In genomic region chr16:59121411-59121810, GRCh38 we compare ENCODE assay signal across 36 cellular contexts.
"Had no signal": no experiment of that assay in that cellular context is flagged by ENCODE, and none has a peak within 500 bp of the region (broad histone marks: within the 10 kb centered on the region; RNA-seq: fewer than 3 reads in every experiment).

No MANE protein-coding gene starts in this region.

- H3K4me3 ChIP-seq: ascending aorta, cardiac muscle cell had no signal

- DNase-seq: activated B cell treated with CpG ODN at 0.5 μM for 24 hours; activated CD4-positive, alpha-beta memory T cell treated with anti-CD3 and anti-CD28 coated beads for 36 hours; activated CD4-positive, alpha-beta T cell treated with anti-CD3 and anti-CD28 coated beads for 4 hours; activated CD4-positive, alpha-beta T cell treated with anti-CD3 and anti-CD28 coated beads, Interleukin-2, amount 10 ng/mL, durations not matched to agents 24 days and 14 days; activated CD4-positive, alpha-beta T cell treated with anti-CD3 and anti-CD28 coated beads, Interleukin-2, amount 50 U/mL, for 1 hour; activated CD4-positive, alpha-beta T cell treated with anti-CD3 and anti-CD28 coated beads, Interleukin-2, amount 50 U/mL, for 4 hours; activated CD4-positive, CD25-positive, alpha-beta regulatory T cell treated with anti-CD3 and anti-CD28 coated beads, Interleukin-2, amount 50 U/mL, for 72 hours; activated CD8-positive, alpha-beta memory T cell treated with anti-CD3 and anti-CD28 coated beads, Interleukin-2, amount 50 U/mL, for 4 hours; activated CD8-positive, alpha-beta T cell treated with anti-CD3 and anti-CD28 coated beads for 36 hours; activated effector memory CD4-positive, alpha-beta T cell treated with anti-CD3 and anti-CD28 coated beads, Interleukin-2, amount 50 U/mL, for 16 hours; activated gamma-delta T cell treated with Interleukin-2 at 50 U/mL for 16 hours; activated naive CD4-positive, alpha-beta T cell; activated naive CD4-positive, alpha-beta T cell treated with anti-CD3 and anti-CD28 coated beads for 36 hours; activated naive CD4-positive, alpha-beta T cell treated with anti-CD3 and anti-CD28 coated beads, Interleukin-2, amount 50 U/mL, for 16 hours; activated naive CD8-positive, alpha-beta T cell treated with anti-CD3 and anti-CD28 coated beads for 36 hours; activated T-cell treated with anti-CD3 and anti-CD28 coated beads for 4 hours; activated T-cell treated with anti-CD3 and anti-CD28 coated beads, Interleukin-2, amount 50 U/mL, for 1 hour; activated T-cell treated with anti-CD3 and anti-CD28 coated beads, Interleukin-2, amount 50 U/mL, for 4 hours; activated T-cell treated with anti-CD3 and anti-CD28 coated beads, Interleukin-2, amount 50 U/mL, for 72 hours; amygdala; anterior cingulate cortex; caudate nucleus; cerebellar nuclear complex; T-helper 1 cell; T-helper 2 cell; T-helper 9 cell had no signal

- H3K9me3 ChIP-seq: ascending aorta had no signal

- H3K9me3 Mint-ChIP-seq: activated B cell treated with CpG ODN at 0.5 μM for 24 hours; activated CD4-positive, alpha-beta memory T cell treated with anti-CD3 and anti-CD28 coated beads for 36 hours; activated CD4-positive, alpha-beta T cell treated with anti-CD3 and anti-CD28 coated beads, Interleukin-2, amount 10 ng/mL, durations not matched to agents 24 days and 14 days; activated CD8-positive, alpha-beta T cell treated with anti-CD3 and anti-CD28 coated beads for 36 hours; activated naive CD4-positive, alpha-beta T cell treated with anti-CD3 and anti-CD28 coated beads for 36 hours; activated naive CD4-positive, alpha-beta T cell treated with anti-CD3 and anti-CD28 coated beads, Interleukin-2, amount 50 U/mL, for 72 hours; activated naive CD8-positive, alpha-beta T cell treated with anti-CD3 and anti-CD28 coated beads for 36 hours; activated T-cell treated with anti-CD3 and anti-CD28 coated beads, Interleukin-2, amount 50 U/mL, for 4 hours; activated T-cell treated with anti-CD3 and anti-CD28 coated beads, Interleukin-2, amount 50 U/mL, for 72 hours; activated T-helper 1 cell treated with anti-CD3 and anti-CD28 coated beads, Interleukin-12 subunit alpha, Interleukin-12 subunit beta, Interleukin-2, Interleukin-4 antibody, amounts not matched to agents 30 ng/mL and 10 ng/mL and 1 ng/mL, durations not matched to agents 14 hours and 24 hours and 36 hours; activated T-helper 17 cell treated with anti-CD3 and anti-CD28 coated beads, Interleukin-2, amount 50 U/mL, for 72 hours; T-helper 1 cell treated with Interleukin-12 subunit alpha and Interleukin-12 subunit beta and Interleukin-4 antibody, amounts not matched to agents 30 μg/mL and 1 μg/mL, for 36 hours had no signal

- H3K27me3 Mint-ChIP-seq: activated B cell treated with CpG ODN at 0.5 μM for 24 hours; activated CD4-positive, alpha-beta memory T cell treated with anti-CD3 and anti-CD28 coated beads for 36 hours; activated CD4-positive, alpha-beta T cell treated with anti-CD3 and anti-CD28 coated beads, Interleukin-2, amount 10 ng/mL, durations not matched to agents 24 days and 14 days; activated CD8-positive, alpha-beta T cell treated with anti-CD3 and anti-CD28 coated beads for 36 hours; activated naive CD8-positive, alpha-beta T cell treated with anti-CD3 and anti-CD28 coated beads for 36 hours; activated T-helper 17 cell treated with anti-CD3 and anti-CD28 coated beads, Interleukin-2, amount 50 U/mL, for 72 hours; brain; central memory CD8-positive, alpha-beta T cell had no signal

- H3K27me3 ChIP-seq: ascending aorta, cardiac muscle cell had no signal

- H3K36me3 Mint-ChIP-seq: activated CD4-positive, alpha-beta memory T cell treated with anti-CD3 and anti-CD28 coated beads for 36 hours; activated naive CD4-positive, alpha-beta T cell treated with anti-CD3 and anti-CD28 coated beads, Interleukin-2, amount 50 U/mL, for 72 hours; activated naive CD8-positive, alpha-beta T cell treated with anti-CD3 and anti-CD28 coated beads for 36 hours; brain had no signal

- H3K4me1 ChIP-seq: ascending aorta had no signal

- H3K4me1 Mint-ChIP-seq: activated B cell treated with CpG ODN at 0.5 μM for 24 hours; activated CD4-positive, alpha-beta T cell treated with anti-CD3 and anti-CD28 coated beads, Interleukin-2, amount 10 ng/mL, durations not matched to agents 24 days and 14 days; activated naive CD8-positive, alpha-beta T cell treated with anti-CD3 and anti-CD28 coated beads for 36 hours; activated T-helper 17 cell treated with anti-CD3 and anti-CD28 coated beads, Interleukin-2, amount 50 U/mL, for 72 hours; central memory CD8-positive, alpha-beta T cell had no signal

- H3K27ac Mint-ChIP-seq: activated B cell treated with CpG ODN at 0.5 μM for 24 hours; activated CD4-positive, alpha-beta memory T cell treated with anti-CD3 and anti-CD28 coated beads for 36 hours; activated CD4-positive, alpha-beta T cell treated with anti-CD3 and anti-CD28 coated beads, Interleukin-2, amount 10 ng/mL, durations not matched to agents 24 days and 14 days; activated CD8-positive, alpha-beta T cell treated with anti-CD3 and anti-CD28 coated beads for 36 hours; activated naive CD4-positive, alpha-beta T cell treated with anti-CD3 and anti-CD28 coated beads for 36 hours; activated naive CD4-positive, alpha-beta T cell treated with anti-CD3 and anti-CD28 coated beads, Interleukin-2, amount 50 U/mL, for 72 hours; activated naive CD8-positive, alpha-beta T cell treated with anti-CD3 and anti-CD28 coated beads for 36 hours; activated T-cell treated with anti-CD3 and anti-CD28 coated beads, Interleukin-2, amount 50 U/mL, for 72 hours; activated T-helper 1 cell treated with anti-CD3 and anti-CD28 coated beads, Interleukin-12 subunit alpha, Interleukin-12 subunit beta, Interleukin-2, Interleukin-4 antibody, amounts not matched to agents 30 ng/mL and 10 ng/mL and 1 ng/mL, durations not matched to agents 14 hours and 24 hours and 36 hours; activated T-helper 17 cell treated with anti-CD3 and anti-CD28 coated beads, Interleukin-2, amount 50 U/mL, for 72 hours; brain; T-helper 1 cell treated with Interleukin-12 subunit alpha and Interleukin-12 subunit beta and Interleukin-4 antibody, amounts not matched to agents 30 μg/mL and 1 μg/mL, for 36 hours; T-helper 2 cell treated with Interferon-gamma antibody and Interleukin-4, amounts not matched to agents 5 μg/mL and 100 μg/mL, for 36 hours had no signal

- H3K27ac ChIP-seq: ascending aorta, cardiac muscle cell, VCaP had no signal

- H3K36me3 ChIP-seq: ascending aorta, cardiac muscle cell had no signal

- H3K4me3 Mint-ChIP-seq: activated B cell treated with CpG ODN at 0.5 μM for 24 hours; activated CD4-positive, alpha-beta memory T cell treated with anti-CD3 and anti-CD28 coated beads for 36 hours; activated CD4-positive, alpha-beta T cell treated with anti-CD3 and anti-CD28 coated beads, Interleukin-2, amount 10 ng/mL, durations not matched to agents 24 days and 14 days; activated CD8-positive, alpha-beta T cell treated with anti-CD3 and anti-CD28 coated beads for 36 hours; activated naive CD4-positive, alpha-beta T cell treated with anti-CD3 and anti-CD28 coated beads for 36 hours; activated naive CD8-positive, alpha-beta T cell treated with anti-CD3 and anti-CD28 coated beads for 36 hours; activated T-cell treated with anti-CD3 and anti-CD28 coated beads, Interleukin-2, amount 50 U/mL, for 4 hours; activated T-cell treated with anti-CD3 and anti-CD28 coated beads, Interleukin-2, amount 50 U/mL, for 72 hours; activated T-helper 1 cell treated with anti-CD3 and anti-CD28 coated beads, Interleukin-12 subunit alpha, Interleukin-12 subunit beta, Interleukin-2, Interleukin-4 antibody, amounts not matched to agents 30 ng/mL and 10 ng/mL and 1 ng/mL, durations not matched to agents 14 hours and 24 hours and 36 hours; activated T-helper 17 cell treated with anti-CD3 and anti-CD28 coated beads, Interleukin-2, amount 50 U/mL, for 72 hours; brain; central memory CD8-positive, alpha-beta T cell; T-helper 1 cell treated with Interleukin-12 subunit alpha and Interleukin-12 subunit beta and Interleukin-4 antibody, amounts not matched to agents 30 μg/mL and 1 μg/mL, for 36 hours; T-helper 2 cell treated with Interferon-gamma antibody and Interleukin-4, amounts not matched to agents 5 μg/mL and 100 μg/mL, for 36 hours had no signal
